Comparison of ENCODE assay signal across 15 cellular contexts in the genomic region with DNA sequence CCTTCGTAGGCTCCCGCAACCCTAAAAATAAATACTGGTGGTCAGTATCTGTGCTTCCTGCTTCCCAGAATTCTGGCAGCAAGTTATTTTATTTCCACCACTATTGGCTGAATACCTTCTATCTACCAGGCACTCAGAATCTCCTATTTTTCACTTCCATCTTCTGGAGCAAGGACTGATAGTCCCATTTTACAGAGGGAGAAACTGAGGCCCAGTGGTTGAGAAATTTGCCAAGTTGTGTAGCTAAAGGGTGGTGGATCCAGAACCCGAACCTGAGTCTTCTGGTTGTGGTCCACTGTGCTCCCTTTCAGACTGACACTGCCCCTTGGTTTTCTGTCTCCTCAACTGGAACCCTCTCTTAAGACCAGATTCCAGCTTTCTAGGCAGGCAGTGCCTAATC. TPM values are rescaled to one million over a fixed set of nuclear protein-coding genes. Genes with fewer than 3 reads are reported as not detected.
DNase-seq lines count a peak whose midpoint lies in the region; ATAC-seq, FAIRE-seq and TF ChIP-seq lines count a peak whose summit lies in the region.
"Had no signal": no experiment of that assay in that cellular context is flagged by ENCODE, and none has a peak within 500 bp of the region (broad histone marks: within the 10 kb centered on the region; RNA-seq: fewer than 3 reads in every experiment).

No MANE protein-coding gene starts in this region.

- peaks cover 27% of the 10 kb centered on the region for H3K79me2 ChIP-seq in PC-9 (ENCODE audit: low read depth)

- H3F3A ChIP-seq in PC-9 (ENCODE audit: insufficient read depth, low read depth) = peaks cover 46% of the 10 kb centered on the region

- no peak for FAIRE-seq in frontal cortex (lab: Jason Lieb, UNC)

- H4K20me1 ChIP-seq in PC-9 (ENCODE audit: insufficient read depth) = no peaks in the 10 kb centered on the region

- no peaks in the 10 kb centered on the region for H3K27me3 Mint-ChIP-seq in MCF 10A (ENCODE audit: insufficient read depth, unreplicated experiment)
- H3K27me3 Mint-ChIP-seq in type B pancreatic cell = no peaks in the 10 kb centered on the region
- H3K27me3 Mint-ChIP-seq: B cell; CD4-positive, alpha-beta memory T cell had no signal

- H3K4me3 Mint-ChIP-seq in MCF 10A (ENCODE audit: unreplicated experiment) = peak overlapping the region; percentile 70
- peak overlapping the region; percentile 51 for H3K4me3 Mint-ChIP-seq in type B pancreatic cell
- H3K4me3 Mint-ChIP-seq: B cell; CD4-positive, alpha-beta memory T cell had no signal

- intact Hi-C loops in PC-9 (cut with micrococcal nuclease; ENCODE audit: unreplicated experiment) = loop anchor here (1.0 to 10.0 kb wide), 5 partner anchors 13 to 607 kb away; a partner anchor contains a TSS
- intact Hi-C loops in MCF 10A (cut with micrococcal nuclease) = no loop called here

- H2AFZ ChIP-seq in PC-9 = no peak overlapping the region
- H2AFZ ChIP-seq: GM23248 had no signal

- H3K27me3 ChIP-seq in PC-9 (ENCODE audit: insufficient read depth, low read depth) (no peaks in the 10 kb centered on the region), foreskin keratinocyte (no peaks in the 10 kb centered on the region)

- H3K36me3 ChIP-seq in PC-9 (ENCODE audit: low read depth) = no peaks in the 10 kb centered on the region

- POLR2A ChIA-PET in PC-9 (lab: Charles Lee; ENCODE audit: unreplicated experiment) (no interaction called here), MCF 10A (lab: Yijun Ruan, JAX) (interaction anchor here (0.6 to 4.8 kb wide), 12 partner anchors 12 to 1775 kb away, joined by 3 to 38 read pairs (median 4); a partner anchor contains a TSS)

- H3K9me3 Mint-ChIP-seq in MCF 10A (ENCODE audit: unreplicated experiment) (no peaks in the 10 kb centered on the region), type B pancreatic cell (no peaks in the 10 kb centered on the region)
- H3K9me3 Mint-ChIP-seq: CD4-positive, alpha-beta memory T cell had no signal

- CTCF ChIA-PET in PC-9 (lab: Charles Lee) (no interaction called here), MCF 10A (lab: Yijun Ruan, JAX) (interaction anchor here (0.6 to 5.2 kb wide), 3 partner anchors 8 to 32 kb away, joined by 3 to 36 read pairs (median 12); a partner anchor contains a TSS)

- TF ChIP-seq CTCF in PC-9 (conservative IDR thresholded peaks at IDR 0.05) (no peak), MCF 10A (IDR thresholded peaks at IDR 0.05; ENCODE audit: unreplicated experiment) (no peak), foreskin keratinocyte (conservative IDR thresholded peaks at IDR 0.05) (no peak), type B pancreatic cell (conservative IDR thresholded peaks at IDR 0.05) (no peak)

- H3K4me2 ChIP-seq in PC-9 = peak overlapping the region; percentile 63

- H3K27ac Mint-ChIP-seq in MCF 10A (ENCODE audit: low read depth, unreplicated experiment) (peak overlapping the region; percentile 93), type B pancreatic cell (peak overlapping the region; percentile 99)
- H3K27ac Mint-ChIP-seq: B cell; CD4-positive, alpha-beta memory T cell had no signal

- no peaks in the 10 kb centered on the region for H3K9me3 ChIP-seq in PC-9 (ENCODE audit: insufficient read depth, low read depth)

- no peak for ATAC-seq in foreskin keratinocyte
- no peak for ATAC-seq in GM18873 (IDR thresholded peaks at IDR 0.05; ENCODE audit: low FRiP score, unreplicated experiment)

- peaks cover 90% of the 10 kb centered on the region for H3K4me1 ChIP-seq in PC-9 (replicated peaks; ENCODE audit: insufficient read depth)
- peaks cover 82% of the 10 kb centered on the region for H3K4me1 ChIP-seq in foreskin keratinocyte

- H3K9me2 ChIP-seq in PC-9 (ENCODE audit: insufficient read depth) = no peaks in the 10 kb centered on the region

- H3K4me1 Mint-ChIP-seq in MCF 10A (ENCODE audit: insufficient read depth, unreplicated experiment) = peaks cover 70% of the 10 kb centered on the region
- H3K4me1 Mint-ChIP-seq in type B pancreatic cell (ENCODE audit: unreplicated experiment) = peaks cover 77% of the 10 kb centered on the region
- H3K4me1 Mint-ChIP-seq: B cell had no signal

- peaks cover 5% of the 10 kb centered on the region for H3K36me3 Mint-ChIP-seq in MCF 10A (ENCODE audit: insufficient read depth, unreplicated experiment)
- H3K36me3 Mint-ChIP-seq in type B pancreatic cell = no peaks in the 10 kb centered on the region
- H3K36me3 Mint-ChIP-seq: CD4-positive, alpha-beta memory T cell had no signal

- peak overlapping the region; percentile 30; the same call in 1 of the 2 replicates for H3K4me3 ChIP-seq in PC-9
- H3K4me3 ChIP-seq: GM23248 had no signal

- BruUV-seq in PC-9 (replicated peaks; lab: Mats Ljungman, UMichigan) = no TSS peak
- BruUV-seq in MCF 10A (replicated peaks; lab: Mats Ljungman, UMichigan) = no TSS peak

- no peak for DNase-seq in PC-9
- DNase-seq in MCF 10A (ENCODE audit: unreplicated experiment) = no peak
- no peak for DNase-seq in foreskin keratinocyte
- no peak for DNase-seq in type B pancreatic cell (ENCODE audit: extremely low spot score, unreplicated experiment)
- DNase-seq in activated CD4-positive, alpha-beta T cell treated with anti-CD3 and anti-CD28 coated beads for 1 hour = no peak
- no peak for DNase-seq in frontal cortex (ENCODE audit: low spot score in 2 of 2)
- DNase-seq: CD4-positive, alpha-beta memory T cell; DMS79; GM23248; MM.1S; NCI-H1694 treated with DMSO at 0.1 percent for 48 hours; NCI-H2107; NCI-H226 had no signal

- H3K27ac ChIP-seq in PC-9 = peak overlapping the region; percentile 85
- peak overlapping the region; percentile 98 for H3K27ac ChIP-seq in foreskin keratinocyte
- H3K27ac ChIP-seq: GM23248 had no signal

RNA-seq across cellular contexts. Expression of a gene that starts 31.6 kb away (rescaled TPM):
- total RNA-seq in PC-9 (2021) (17.6 and 21.5 TPM in 2 replicates), MCF 10A (2022) (59.2 and 78.6 TPM in 2 replicates), foreskin keratinocyte (45.0 and 49.6 TPM in 2 replicates), type B pancreatic cell (ENCODE audit: low replicate concordance) (62.9 and 128 TPM in 2 replicates), frontal cortex (10.2 TPM)
- 28.6 and 33.1 TPM in 2 replicates for polyA plus RNA-seq in foreskin keratinocyte
